Comparison of ENCODE assay signal across 13 cellular contexts in genomic region chr7:101299511-101300464, GRCh38. TPM values are rescaled to one million over a fixed set of nuclear protein-coding genes. Genes with fewer than 3 reads are reported as not detected.
DNase-seq lines count a peak whose midpoint lies in the region; ATAC-seq, FAIRE-seq and TF ChIP-seq lines count a peak whose summit lies in the region.
"Had no signal": no experiment of that assay in that cellular context is flagged by ENCODE, and none has a peak within 500 bp of the region (broad histone marks: within the 10 kb centered on the region; RNA-seq: fewer than 3 reads in every experiment).

No MANE protein-coding gene starts in this region.

- H3K4me1 ChIP-seq in NT2/D1 (ENCODE audit: insufficient read depth, insufficient read length) = no peaks in the 10 kb centered on the region
- peaks cover 18% of the 10 kb centered on the region for H3K4me1 ChIP-seq in iPS-15b (ENCODE audit: control insufficient read depth, insufficient read depth, low read length)

- DNase-seq in NCI-H345 (lab: John Stamatoyannopoulos, UW) = peak; percentile 19
- DNase-seq in NCI-H345 treated with DMSO at 0.1 percent for 48 hours (lab: John Stamatoyannopoulos, UW; ENCODE audit: unreplicated experiment) = no peak
- no peak for DNase-seq in NT2/D1 (ENCODE audit: low read depth, low spot score)
- DNase-seq in retina = peak; percentile 58
- DNase-seq in NOMO-1 (lab: John Stamatoyannopoulos, UW; ENCODE audit: unreplicated experiment in 2 of 2) = no peak
- no peak for DNase-seq in GM12892 (ENCODE audit: insufficient read length)
- DNase-seq: NCI-H1694, OCI-M1, T-cell, thyroid gland had no signal

- H3K27me3 ChIP-seq in NT2/D1 (ENCODE audit: insufficient read depth, insufficient read length) = no peaks in the 10 kb centered on the region
- no peaks in the 10 kb centered on the region for H3K27me3 ChIP-seq in iPS-15b (ENCODE audit: control insufficient read depth, insufficient read depth, low read length)

- H3K9me3 ChIP-seq in NT2/D1 (ENCODE audit: insufficient read depth, low read length) (peaks cover 17% of the 10 kb centered on the region), iPS-15b (ENCODE audit: control insufficient read depth, insufficient read depth, low read length) (no peaks in the 10 kb centered on the region)
- H3K9me3 ChIP-seq: thyroid gland had no signal

- FAIRE-seq in GM12892 (lab: Jason Lieb, UNC) = no peak
- FAIRE-seq: A204.1 had no signal

- H3K4me3 ChIP-seq in NT2/D1 (ENCODE audit: insufficient read length, low read depth) (peak overlapping the region; percentile 11), iPS-15b (ENCODE audit: low read depth, low read length) (peak overlapping the region; percentile 73)
- H3K4me3 ChIP-seq: thyroid gland had no signal

- H3K9ac ChIP-seq in NT2/D1 (ENCODE audit: insufficient read length, low read depth) = peak overlapping the region; percentile 32
- H3K9ac ChIP-seq in iPS-15b (ENCODE audit: low read depth, low read length) = peak overlapping the region; percentile 90

- ATAC-seq in GM21528 (IDR thresholded peaks at IDR 0.05; ENCODE audit: low FRiP score, unreplicated experiment) = no peak

- no peak for TF ChIP-seq POLR2A in GM12892 (IDR thresholded peaks at IDR 0.05; ENCODE audit: low read depth, low read length)

- H3K36me3 ChIP-seq in NT2/D1 (ENCODE audit: insufficient read depth, insufficient read length, low read length) (no peaks in the 10 kb centered on the region), iPS-15b (ENCODE audit: control insufficient read depth, insufficient read depth, low read length) (peaks cover 20% of the 10 kb centered on the region)
- H3K36me3 ChIP-seq: thyroid gland had no signal

RNA-seq across cellular contexts. Expression of gene IFT22, which starts 21.8 kb away (rescaled TPM):
- 14.9 TPM for polyA plus RNA-seq in GM12892 (2012; ENCODE audit: missing spikeins)

RNA-seq across cellular contexts. Expression of gene FIS1, which starts 54.9 kb away (rescaled TPM):
- polyA plus RNA-seq in GM12892 (2012; ENCODE audit: missing spikeins) = 85.7 TPM

Comparison
In these comparisons a context has a peak if more than half of its experiments do, and no peak if none do; other contexts are left out.
1. DNase-seq: peak in NCI-H345 (single experiment) and retina (single experiment); none in NCI-H345 treated with DMSO at 0.1 percent for 48 hours (single experiment), NT2/D1 (single experiment), NOMO-1 (0 of 2) and GM12892 (single experiment).